24 cellular contexts compared by ENCODE assay signal in the genomic region with DNA sequence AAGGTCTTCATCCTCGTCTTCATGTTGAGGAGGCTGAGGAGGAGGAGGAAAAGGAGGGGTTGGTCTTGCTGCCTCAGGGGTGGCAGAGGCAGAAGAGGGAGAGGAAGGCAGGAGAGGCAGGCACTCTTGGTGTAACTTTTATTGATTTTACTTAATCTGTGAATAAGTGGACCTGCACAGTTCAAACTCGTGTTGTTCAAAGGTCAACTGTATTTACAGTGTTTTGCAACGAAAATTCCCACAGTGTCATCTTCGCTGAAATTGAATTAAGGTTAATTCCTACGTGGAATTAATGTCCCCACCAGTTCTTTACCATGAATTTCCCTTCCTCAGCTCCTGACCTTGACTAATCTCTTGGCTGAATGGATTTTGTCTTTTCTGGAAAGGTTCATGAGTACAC. TPM values are rescaled to one million over a fixed set of nuclear protein-coding genes. Genes with fewer than 3 reads are reported as not detected.
DNase-seq lines count a peak whose midpoint lies in the region; ATAC-seq, FAIRE-seq and TF ChIP-seq lines count a peak whose summit lies in the region.
"Had no signal": no experiment of that assay in that cellular context is flagged by ENCODE, and none has a peak within 500 bp of the region (broad histone marks: within the 10 kb centered on the region; RNA-seq: fewer than 3 reads in every experiment).

No MANE protein-coding gene starts in this region.

- no TSS peak for BruUV-seq in HepG2 (replicated peaks; lab: Mats Ljungman, UMichigan)

- TF ChIP-seq EP300 in A549 (IDR thresholded peaks at IDR 0.05) (no peak), HepG2 (IDR thresholded peaks at IDR 0.05; ENCODE audit: low read depth in 2 of 2, low read length in 2 of 2) (peak in 1 of 2 experiments; percentile 63; a peak in 2 of 4 replicates), HepG2 (CRISPR knock-in tag; IDR thresholded peaks at IDR 0.05; ENCODE audit: borderline replicate concordance) (no peak)

- H3K27ac ChIP-seq in A549 (no peak overlapping the region), HepG2 (ENCODE audit: extremely low read length, insufficient read depth, low read length) (no peak overlapping the region), right lobe of liver (no peak overlapping the region)
- H3K27ac ChIP-seq: 22Rv1, BLaER1 had no signal

- no peak for DNase-seq in A549 (ENCODE audit: low read depth in 1 of 2, low spot score in 1 of 2)
- DNase-seq in HepG2 (ENCODE audit: low spot score), result peak; percentile 67
- no peak for DNase-seq in right lobe of liver
- no peak for DNase-seq in DMS153 (lab: John Stamatoyannopoulos, UW)
- DNase-seq in NCI-H2196 treated with DMSO at 0.1 percent for 48 hours (lab: John Stamatoyannopoulos, UW; ENCODE audit: unreplicated experiment), result no peak
- DNase-seq: ACHN; BE2C; C1 segment of cervical spinal cord; CD4-positive, alpha-beta memory T cell; CD4-positive, CD25-positive, alpha-beta regulatory T cell; CD8-positive, alpha-beta memory T cell; COR-L47; DMS 273 treated with DMSO at 0.1 percent for 48 hours; DMS79 treated with DMSO at 0.1 percent for 48 hours; GF-D8 had no signal

- FAIRE-seq in A549 (lab: Jason Lieb, UNC), result no peak
- no peak for FAIRE-seq in HepG2 (lab: Jason Lieb, UNC)
- FAIRE-seq: G401.6, GM12891, GM19239 had no signal

- POLR2A ChIA-PET in A549 (lab: Yijun Ruan, JAX), result no interaction called here
- POLR2A ChIA-PET in HepG2 (lab: Yijun Ruan, JAX), result no interaction called here

- H3K9me3 ChIP-seq in A549, result no peaks in the 10 kb centered on the region
- H3K9me3 ChIP-seq in HepG2 (ENCODE audit: low read length), result no peaks in the 10 kb centered on the region
- no peaks in the 10 kb centered on the region for H3K9me3 ChIP-seq in right lobe of liver
- H3K9me3 ChIP-seq: BE2C, BLaER1 had no signal

- no peak for ATAC-seq in A549
- ATAC-seq in HepG2, result peak; percentile 37; the same call in 2 of the 3 replicates
- ATAC-seq in right lobe of liver, result peak; percentile 55 to 80 (median 68)
- ATAC-seq in HG03095 (IDR thresholded peaks at IDR 0.05; ENCODE audit: unreplicated experiment), result no peak

- CTCF ChIA-PET in A549 (lab: Yijun Ruan, JAX) (interaction anchor here (0.6 to 11.3 kb wide), 11 partner anchors 10 to 140 kb away, joined by 3 to 297 read pairs (median 4); no protein-coding TSS in a partner anchor), HepG2 (lab: Yijun Ruan, JAX; ENCODE audit: low intra/inter-chr PET ratio, low total read pairs) (interaction anchor here (1.2 to 1.4 kb wide), 2 partner anchors 106 to 140 kb away, joined by 3 read pairs; no protein-coding TSS in a partner anchor)

- H3K4me2 ChIP-seq in A549 (0 out of 3 replicates have a peak overlapping the region, but pooled peaks have one; percentile 35), HepG2 (ENCODE audit: low read depth, low read length) (peak overlapping the region; percentile 14; the same call in 1 of the 2 replicates)
- H3K4me2 ChIP-seq: BLaER1 had no signal

- peaks cover 4% of the 10 kb centered on the region; the same call in 1 of the 2 replicates for H4K20me1 ChIP-seq in HepG2 (ENCODE audit: insufficient read depth, low read length)
- H4K20me1 ChIP-seq: BLaER1 had no signal

- TF ChIP-seq CTCF in A549 (IDR thresholded peaks at IDR 0.05) (no peak), HepG2 (CRISPR knock-in tag; IDR thresholded peaks at IDR 0.05) (no peak), right lobe of liver (IDR thresholded peaks at IDR 0.05) (no peak)

- 11% methylated on average over 5 of the region's 5 CpGs for WGBS in A549 (ENCODE audit: missing lambda C conversion rate)
- 2% methylated on average over 5 of the region's 5 CpGs for WGBS in HepG2 (ENCODE audit: low lambda C conversion rate)
- WGBS in right lobe of liver (ENCODE audit: insufficient coverage, low coverage, low lambda C conversion rate, missing lambda C conversion rate), result 24% methylated on average over 3 of the region's 5 CpGs

- H3K79me2 ChIP-seq in HepG2 (ENCODE audit: insufficient read depth, low read length), result no peaks in the 10 kb centered on the region

- no peak overlapping the region for H3K9ac ChIP-seq in HepG2 (ENCODE audit: insufficient read depth, low read depth, low read length)
- H3K9ac ChIP-seq: BLaER1 had no signal

- no peak overlapping the region for H2AFZ ChIP-seq in HepG2 (ENCODE audit: low read length)

- TF ChIP-seq RAD21 in A549 (conservative IDR thresholded peaks at IDR 0.05 in 1 of 2, IDR thresholded peaks at IDR 0.05 in 1 of 2) (no peak), HepG2 (CRISPR knock-in tag; IDR thresholded peaks at IDR 0.05) (no peak)

- intact Hi-C loops in HepG2 (cut with micrococcal nuclease; ENCODE audit: unreplicated experiment) (no loop called here), right lobe of liver (cut with DNase I) (no loop called here)

- in situ Hi-C loops in HepG2 (cut with HindIII; ENCODE audit: extremely low pct_ligation_motif_present, low pct_unique_long_range_greater_than_20kb), result no loop called here

- no peak for TF ChIP-seq POLR2A in A549 (IDR thresholded peaks at IDR 0.05; ENCODE audit: low read length)
- TF ChIP-seq POLR2A in HepG2 (IDR thresholded peaks at IDR 0.05; ENCODE audit: insufficient read depth in 1 of 2, low read depth in 2 of 2, low read length in 2 of 2), result no peak
- no peak for TF ChIP-seq POLR2A in right lobe of liver (IDR thresholded peaks at IDR 0.05)

- H3K4me3 ChIP-seq in A549 (no peak overlapping the region), HepG2 (replicated peaks in 1 of 3; ENCODE audit: insufficient read depth in 1 of 3, low read depth in 2 of 3, low read length in 3 of 3) (no peak overlapping the region), right lobe of liver (no peak overlapping the region)
- H3K4me3 ChIP-seq: BLaER1 had no signal

- H3K27me3 ChIP-seq in HepG2 (ENCODE audit: control insufficient read depth in 1 of 2, insufficient read depth in 2 of 2, low read length in 2 of 2), result peaks cover 2 to 9% of the 10 kb centered on the region in 2 experiments; a peak in 3 of 5 replicates
- no peaks in the 10 kb centered on the region for H3K27me3 ChIP-seq in right lobe of liver
- H3K27me3 ChIP-seq: BE2C, BLaER1 had no signal

- H3K4me1 ChIP-seq in A549 (peaks cover 12% of the 10 kb centered on the region; the same call in 1 of the 3 replicates), HepG2 (ENCODE audit: insufficient read depth, low read length) (peaks cover 18% of the 10 kb centered on the region), right lobe of liver (peaks cover 0 to 17% (median 8%) of the 10 kb centered on the region in 4 donors)
- H3K4me1 ChIP-seq: BLaER1 had no signal

- H3K36me3 ChIP-seq in HepG2 (replicated peaks in 1 of 2; ENCODE audit: control insufficient read depth in 1 of 2, insufficient read depth in 2 of 2, low read length in 2 of 2) (no peaks in the 10 kb centered on the region), right lobe of liver (no peaks in the 10 kb centered on the region)
- H3K36me3 ChIP-seq: BE2C, BLaER1 had no signal

RNA-seq across cellular contexts. Expression of a gene that starts 21.2 kb away (rescaled TPM):
- 0.28 and 0.32 TPM in 2 replicates for polyA plus RNA-seq in A549 (2011; rRNA removed)
- polyA plus RNA-seq in A549 (2012; cell fraction: cytosol; rRNA removed), result 1.4 TPM in 2 replicates
- 1.3 and 1.4 TPM in 2 replicates for polyA plus RNA-seq in A549 (2012; cell fraction: nucleus; rRNA removed)
- 1.3 to 1.9 TPM (median 1.7 TPM) in 3 replicates for polyA plus RNA-seq in A549 (2017; fragmentation: RNase III; extraction: RNeasy Plus Mini Kit Qiagen cat#74134 plus additional on column Dnase treatment)
- polyA minus RNA-seq in A549 (2011; rRNA and poly(A)+ RNA removed), result 0.39 TPM in 1 of 2 replicates, not detected in the other
- 0.51 and 0.60 TPM in 2 replicates for total RNA-seq in HepG2 (2016; rRNA removed; fragmentation: Illumina TruSeq; extraction: Trizol)
- 3.5 and 4.0 TPM in 2 replicates for total RNA-seq in HepG2 (2016; cell fraction: cytosol; rRNA removed; fragmentation: Illumina TruSeq; extraction: Trizol; ENCODE audit: low read depth)
- 0.64 and 0.91 TPM in 2 replicates for total RNA-seq in HepG2 (2016; cell fraction: insoluble cytoplasmic fraction; rRNA removed; fragmentation: Illumina TruSeq; extraction: Trizol)
- 2.4 and 2.5 TPM in 2 replicates for total RNA-seq in HepG2 (2016; cell fraction: membrane; rRNA removed; fragmentation: Illumina TruSeq; extraction: Trizol)
- total RNA-seq in HepG2 (2016; cell fraction: nucleus; rRNA removed; fragmentation: Illumina TruSeq; extraction: Trizol), result 0.47 TPM in 1 of 2 replicates, not detected in the other
- 0.08 TPM in 1 of 2 replicates, not detected in the other for polyA plus RNA-seq in HepG2 (2011; rRNA removed)
- 0.07 TPM in 1 of 2 replicates, not detected in the other for polyA plus RNA-seq in HepG2 (2011; cell fraction: cytosol; rRNA removed)
- polyA plus RNA-seq in HepG2 (2011; cell fraction: nucleus; rRNA removed), result not detected in 2 replicates
- not detected in 2 replicates for polyA plus RNA-seq in HepG2 (2012)
- polyA plus RNA-seq in HepG2 (2016; cell fraction: cytosol; fragmentation: Illumina TruSeq; extraction: Trizol; ENCODE audit: low read depth), result 5.9 and 6.4 TPM in 2 replicates
- 0.51 and 0.62 TPM in 2 replicates for polyA plus RNA-seq in HepG2 (2016; cell fraction: insoluble cytoplasmic fraction; fragmentation: Illumina TruSeq; extraction: Trizol; ENCODE audit: low read depth)
- polyA plus RNA-seq in HepG2 (2016; cell fraction: membrane; fragmentation: Illumina TruSeq; extraction: Trizol; ENCODE audit: low read depth), result 3.4 and 3.8 TPM in 2 replicates
- polyA plus RNA-seq in HepG2 (2016; cell fraction: nucleus; fragmentation: Illumina TruSeq; extraction: Trizol; ENCODE audit: insufficient read depth, low read depth), result 0.77 TPM in 1 of 2 replicates, not detected in the other
- not detected in 2 replicates for polyA minus RNA-seq in HepG2 (2011; rRNA and poly(A)+ RNA removed; ENCODE audit: low replicate concordance)
- polyA minus RNA-seq in HepG2 (2011; cell fraction: cytosol; rRNA and poly(A)+ RNA removed), result not detected in 2 replicates
- polyA minus RNA-seq in HepG2 (2011; cell fraction: nucleus; rRNA and poly(A)+ RNA removed), result not detected in 2 replicates
- total RNA-seq in right lobe of liver, result 1 to 10 TPM; 1.5 to 2.7 (median 2.1) TPM
- total RNA-seq: CD4-positive, alpha-beta memory T cell had no signal
- polyA plus RNA-seq: AG04450; CD8-positive, alpha-beta memory T cell had no signal

RNA-seq across cellular contexts. Expression of a gene that starts 45.5 kb away (rescaled TPM):
- polyA plus RNA-seq in A549 (2011; rRNA removed), result not detected in 2 replicates
- 0.04 and 0.11 TPM in 2 replicates for polyA plus RNA-seq in A549 (2012; cell fraction: cytosol; rRNA removed)
- 0.06 and 0.11 TPM in 2 replicates for polyA plus RNA-seq in A549 (2012; cell fraction: nucleus; rRNA removed)
- polyA plus RNA-seq in A549 (2017; fragmentation: RNase III; extraction: RNeasy Plus Mini Kit Qiagen cat#74134 plus additional on column Dnase treatment), result 0.04 to 0.09 TPM in 2 of 3 replicates, not detected in the other
- polyA minus RNA-seq in A549 (2011; rRNA and poly(A)+ RNA removed), result not detected in 2 replicates
- not detected in 2 replicates for total RNA-seq in HepG2 (2016; rRNA removed; fragmentation: Illumina TruSeq; extraction: Trizol)
- not detected in 2 replicates for total RNA-seq in HepG2 (2016; cell fraction: cytosol; rRNA removed; fragmentation: Illumina TruSeq; extraction: Trizol; ENCODE audit: low read depth)
- not detected in 2 replicates for total RNA-seq in HepG2 (2016; cell fraction: insoluble cytoplasmic fraction; rRNA removed; fragmentation: Illumina TruSeq; extraction: Trizol)
- not detected in 2 replicates for total RNA-seq in HepG2 (2016; cell fraction: membrane; rRNA removed; fragmentation: Illumina TruSeq; extraction: Trizol)
- not detected in 2 replicates for total RNA-seq in HepG2 (2016; cell fraction: nucleus; rRNA removed; fragmentation: Illumina TruSeq; extraction: Trizol)
- polyA plus RNA-seq in HepG2 (2011; rRNA removed), result not detected in 2 replicates
- polyA plus RNA-seq in HepG2 (2011; cell fraction: cytosol; rRNA removed), result not detected in 2 replicates
- not detected in 2 replicates for polyA plus RNA-seq in HepG2 (2011; cell fraction: nucleus; rRNA removed)
- polyA plus RNA-seq in HepG2 (2012), result not detected in 2 replicates
- not detected in 2 replicates for polyA plus RNA-seq in HepG2 (2016; cell fraction: cytosol; fragmentation: Illumina TruSeq; extraction: Trizol; ENCODE audit: low read depth)
- polyA plus RNA-seq in HepG2 (2016; cell fraction: insoluble cytoplasmic fraction; fragmentation: Illumina TruSeq; extraction: Trizol; ENCODE audit: low read depth), result not detected in 2 replicates
- not detected in 2 replicates for polyA plus RNA-seq in HepG2 (2016; cell fraction: membrane; fragmentation: Illumina TruSeq; extraction: Trizol; ENCODE audit: low read depth)
- not detected in 2 replicates for polyA plus RNA-seq in HepG2 (2016; cell fraction: nucleus; fragmentation: Illumina TruSeq; extraction: Trizol; ENCODE audit: insufficient read depth, low read depth)
- polyA minus RNA-seq in HepG2 (2011; rRNA and poly(A)+ RNA removed; ENCODE audit: low replicate concordance), result 0.34 TPM in 1 of 2 replicates, not detected in the other
- polyA minus RNA-seq in HepG2 (2011; cell fraction: cytosol; rRNA and poly(A)+ RNA removed), result not detected in 2 replicates
- not detected in 2 replicates for polyA minus RNA-seq in HepG2 (2011; cell fraction: nucleus; rRNA and poly(A)+ RNA removed)
- total RNA-seq in right lobe of liver, result 10 to 100 TPM in 1 of 6 experiments, 1 to 10 TPM in 4, under 1 TPM in 1; 0.71 to 12.5 (median 3.4) TPM
- total RNA-seq: A172; CD4-positive, alpha-beta memory T cell; CD4-positive, CD25-positive, alpha-beta regulatory T cell; CD8-positive, alpha-beta memory T cell had no signal
- polyA plus RNA-seq: AG04450; CD14-positive monocyte; CD4-positive, alpha-beta memory T cell; CD4-positive, CD25-positive, alpha-beta regulatory T cell; CD8-positive, alpha-beta memory T cell had no signal

Comparison
In these comparisons a context has a peak if more than half of its experiments do, and no peak if none do; other contexts are left out.
1. ATAC-seq: peak in HepG2 (single experiment) and right lobe of liver (4 of 4); none in A549 (0 of 2) and HG03095 (single experiment).